20 cellular contexts compared by ENCODE assay signal in genomic region chr9:5499157-5499556, GRCh38. TPM values are rescaled to one million over a fixed set of nuclear protein-coding genes. Genes with fewer than 3 reads are reported as not detected.
"Had no signal": no experiment of that assay in that cellular context is flagged by ENCODE, and none has a peak within 500 bp of the region (broad histone marks: within the 10 kb centered on the region; RNA-seq: fewer than 3 reads in every experiment).

No MANE protein-coding gene starts in this region.

- H3K4me3 ChIP-seq: ascending aorta, left lung, thyroid gland had no signal

- H3K4me1 ChIP-seq: ascending aorta had no signal

- FAIRE-seq: kidney, urothelium cell line had no signal

- H3K27me3 ChIP-seq: ascending aorta, foreskin keratinocyte, left lung, thyroid gland had no signal

- H3K36me3 ChIP-seq: ascending aorta, left lung, thyroid gland had no signal

- DNase-seq: activated CD4-positive, alpha-beta memory T cell treated with anti-CD3 and anti-CD28 coated beads, Interleukin-2, amount 10 ng/mL, durations not matched to agents 7 days and 5 days; activated CD4-positive, alpha-beta T cell treated with anti-CD3 and anti-CD28 coated beads for 48 hours; activated CD4-positive, CD25-positive, alpha-beta regulatory T cell; activated CD8-positive, alpha-beta memory T cell treated with anti-CD3 and anti-CD28 coated beads, Interleukin-2, amount 10 ng/mL, durations not matched to agents 7 days and 5 days; activated naive CD4-positive, alpha-beta T cell treated with anti-CD3 and anti-CD28 coated beads, Interleukin-2, amount 10 ng/mL, durations not matched to agents 7 days and 5 days; activated T-cell treated with anti-CD3 and anti-CD28 coated beads, Interleukin-2, amount 50 U/mL, for 1 hour; effector CD8-positive, alpha-beta T cell; kidney; occipital lobe; posterior cingulate gyrus; stimulated activated CD4-positive, alpha-beta T cell treated with anti-CD3 and anti-CD28 coated beads, Interleukin-2, amount 100 ng/mL, for 24 hours; stimulated activated naive CD4-positive, alpha-beta T cell treated with Interleukin-2 at 50 U/mL for 16 hours; T1000; thyroid gland had no signal

- ATAC-seq: activated CD8-positive, alpha-beta memory T cell treated with anti-CD3 and anti-CD28 coated beads, Interleukin-2, amount 10 ng/mL, durations not matched to agents 7 days and 5 days; foreskin keratinocyte had no signal

- H3K27ac ChIP-seq: ascending aorta, foreskin keratinocyte had no signal

- H3K9me3 ChIP-seq: ascending aorta, left lung, thyroid gland had no signal

RNA-seq across cellular contexts. Expression of gene PDCD1LG2, which starts 11.2 kb away (rescaled TPM):
- total RNA-seq: mononuclear cell had no signal
- polyA plus RNA-seq: neural cell had no signal
